In the genomic region with DNA sequence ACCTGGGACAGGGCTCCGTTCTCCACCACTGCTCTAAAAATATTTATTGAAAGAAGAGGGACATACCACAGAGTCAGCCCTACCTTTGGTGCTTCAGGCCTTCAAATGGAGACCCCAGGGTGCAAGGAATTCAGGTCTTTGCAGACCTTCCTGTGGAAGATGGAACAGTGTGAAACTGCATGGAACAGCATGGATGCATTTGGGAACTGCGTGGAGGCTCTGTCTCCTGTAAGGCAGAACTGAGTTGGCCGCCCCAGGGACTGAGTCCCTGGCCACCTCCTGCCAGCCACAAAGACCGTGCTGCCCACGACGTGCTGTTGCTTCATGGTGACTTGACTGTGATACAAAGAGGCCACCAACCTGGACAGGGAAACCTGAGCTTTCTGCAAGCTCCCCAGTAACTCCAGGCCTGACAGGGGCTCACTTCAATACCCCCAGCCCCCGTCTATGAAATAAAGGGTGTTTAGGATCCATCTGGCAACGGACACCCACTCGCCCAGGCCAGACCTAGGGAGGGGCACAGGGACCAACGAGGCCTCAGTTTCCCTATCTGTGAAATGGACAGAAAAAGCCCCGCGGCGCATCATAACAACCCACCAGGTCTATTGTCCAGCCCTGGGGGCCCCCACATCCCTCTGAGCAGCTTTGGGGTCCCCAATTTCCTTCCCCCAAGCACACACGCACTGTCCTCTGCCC, we compare ENCODE assay signal across 24 cellular contexts. TPM values are rescaled to one million over a fixed set of nuclear protein-coding genes. Genes with fewer than 3 reads are reported as not detected.
DNase-seq lines count a peak whose midpoint lies in the region; ATAC-seq, FAIRE-seq and TF ChIP-seq lines count a peak whose summit lies in the region.
"Had no signal": no experiment of that assay in that cellular context is flagged by ENCODE, and none has a peak within 500 bp of the region (broad histone marks: within the 10 kb centered on the region; RNA-seq: fewer than 3 reads in every experiment).

No MANE protein-coding gene starts in this region.

- H3K9me3 ChIP-seq in IMR-90 (ENCODE audit: control insufficient read depth, insufficient read depth, low read length) (peaks cover 7% of the 10 kb centered on the region), K562 (replicated peaks; ENCODE audit: control insufficient read depth, insufficient read depth, low read depth, low read length) (no peaks in the 10 kb centered on the region), neuronal stem cell (replicated peaks in 1 of 2; ENCODE audit: control insufficient read depth in 2 of 2, insufficient read depth in 1 of 2, low read depth in 1 of 2, low read length in 2 of 2) (no peaks in the 10 kb centered on the region)
- H3K9me3 ChIP-seq: adrenal gland, lower lobe of right lung, sigmoid colon, testis had no signal

- H3K27me3 ChIP-seq in IMR-90 (ENCODE audit: control insufficient read depth, insufficient read depth, low read length) (peaks cover 43% of the 10 kb centered on the region), K562 (ENCODE audit: control insufficient read depth in 2 of 2, insufficient read depth in 2 of 2, low read length in 2 of 2) (no peaks in the 10 kb centered on the region), neuronal stem cell (ENCODE audit: control insufficient read depth in 3 of 3, insufficient read depth in 3 of 3, low read depth in 1 of 3, low read length in 3 of 3) (peaks cover 0 to 13% (median 0%) of the 10 kb centered on the region in 3 experiments)
- H3K27me3 ChIP-seq: adrenal gland, sigmoid colon, testis had no signal

- H3K27me3 Mint-ChIP-seq in activated CD8-positive, alpha-beta memory T cell treated with anti-CD3 and anti-CD28 coated beads, Interleukin-2, amount 10 ng/mL, durations not matched to agents 7 days and 5 days = peaks cover 27% of the 10 kb centered on the region
- peaks cover 7% of the 10 kb centered on the region for H3K27me3 Mint-ChIP-seq in chondrocyte (ENCODE audit: low read depth)

- in situ Hi-C loops in IMR-90 (cut with MboI; ENCODE audit: low sequenced_read_pairs) (no loop called here), K562 (cut with MboI) (no loop called here)

- H3K36me3 ChIP-seq in IMR-90 (ENCODE audit: control insufficient read depth, insufficient read depth, low read length) (no peaks in the 10 kb centered on the region), K562 (ENCODE audit: control insufficient read depth, insufficient read depth, low read length) (no peaks in the 10 kb centered on the region), neuronal stem cell (replicated peaks in 1 of 2; ENCODE audit: control insufficient read depth in 2 of 2, insufficient read depth in 2 of 2, low read length in 2 of 2) (no peaks in the 10 kb centered on the region)
- H3K36me3 ChIP-seq: adrenal gland, lower lobe of right lung, sigmoid colon had no signal

- H4K20me1 ChIP-seq in IMR-90 (ENCODE audit: insufficient read depth, low read length) (no peaks in the 10 kb centered on the region), K562 (replicated peaks; ENCODE audit: control insufficient read depth, insufficient read depth, low read length) (peaks cover 7% of the 10 kb centered on the region; the same call in 1 of the 2 replicates)

- peak overlapping the region; percentile 41 for H2BK12ac ChIP-seq in neuronal stem cell (ENCODE audit: low read length)

- H2AFZ ChIP-seq in IMR-90 (replicated peaks; ENCODE audit: low read length, poor library complexity) = peak overlapping the region; percentile 26
- H2AFZ ChIP-seq in K562 (ENCODE audit: low read depth, low read length) = no peak overlapping the region
- H2AFZ ChIP-seq in neuronal stem cell (ENCODE audit: low read length) = no peak overlapping the region

- no peak overlapping the region for H4K5ac ChIP-seq in IMR-90 (ENCODE audit: low read depth, low read length)

- H2BK5ac ChIP-seq in IMR-90 (ENCODE audit: low read depth, low read length, poor library complexity, severe bottlenecking) = no peak overlapping the region
- H2BK5ac ChIP-seq in neuronal stem cell (ENCODE audit: low read length) = no peak overlapping the region

- CTCF ChIA-PET in activated CD8-positive, alpha-beta memory T cell treated with anti-CD3 and anti-CD28 coated beads, Interleukin-2, amount 10 ng/mL, durations not matched to agents 7 days and 5 days (lab: Charles Lee) = interaction anchor here (1.2 to 1.8 kb wide), 4 partner anchors 7 to 120 kb away, joined by 3 to 8 read pairs (median 4); no protein-coding TSS in a partner anchor
- CTCF ChIA-PET in IMR-90 (lab: Yijun Ruan, JAX) = no interaction called here
- CTCF ChIA-PET in K562 (lab: Yijun Ruan, JAX; ENCODE audit: low intra/inter-chr PET ratio) = no interaction called here

- H3K27ac Mint-ChIP-seq in activated CD8-positive, alpha-beta memory T cell treated with anti-CD3 and anti-CD28 coated beads, Interleukin-2, amount 10 ng/mL, durations not matched to agents 7 days and 5 days = peak overlapping the region; percentile 76
- H3K27ac Mint-ChIP-seq in chondrocyte (ENCODE audit: unreplicated experiment) = no peak overlapping the region
- H3K27ac Mint-ChIP-seq: brain; T-helper 1 cell treated with Interleukin-12 subunit alpha and Interleukin-12 subunit beta and Interleukin-4 antibody, amounts not matched to agents 30 μg/mL and 1 μg/mL, for 36 hours had no signal

- no peak for TF ChIP-seq EP300 in K562 (IDR thresholded peaks at IDR 0.05; ENCODE audit: low read length)

- dilution Hi-C loops in IMR-90 (cut with HindIII; ENCODE audit: low sequenced_read_pairs, unreplicated experiment) = no loop called here

- WGBS in IMR-90 (ENCODE audit: extremely low coverage in 2 of 2, insufficient read length in 1 of 2), 2 experiments = 90% methylated on average over 4 of the region's 14 CpGs; no CpG with 5 or more reads in 1 of the 2 experiments
- WGBS in K562 (ENCODE audit: insufficient coverage, low coverage, missing lambda C conversion rate) = 38% methylated on average over 14 of the region's 14 CpGs
- no CpG with 5 or more reads among the region's 14 CpGs for WGBS in neuronal stem cell (ENCODE audit: extremely low coverage in 2 of 2, insufficient read length in 2 of 2, insufficient replicate concordance in 1 of 2), 2 donors

- H3K4me1 Mint-ChIP-seq in activated CD8-positive, alpha-beta memory T cell treated with anti-CD3 and anti-CD28 coated beads, Interleukin-2, amount 10 ng/mL, durations not matched to agents 7 days and 5 days = peaks cover 55% of the 10 kb centered on the region
- H3K4me1 Mint-ChIP-seq in chondrocyte (ENCODE audit: low read depth) = no peaks in the 10 kb centered on the region
- H3K4me1 Mint-ChIP-seq: brain had no signal

- TF ChIP-seq CTCF in IMR-90 (conservative IDR thresholded peaks at IDR 0.05; ENCODE audit: low read depth, low read length) (no peak), K562 (IDR thresholded peaks at IDR 0.05 in 2 of 3, conservative IDR thresholded peaks at IDR 0.05 in 1 of 3; ENCODE audit: insufficient read depth in 2 of 3, low read depth in 1 of 3, low read length in 3 of 3) (no peak), chondrocyte (IDR thresholded peaks at IDR 0.05) (no peak)

- H2BK20ac ChIP-seq in IMR-90 (ENCODE audit: low read depth, low read length) = no peak overlapping the region

- no peak overlapping the region for H3K56ac ChIP-seq in IMR-90 (ENCODE audit: extremely low read depth, insufficient read depth, low read length)

- TF ChIP-seq RAD21 in IMR-90 (IDR thresholded peaks at IDR 0.05; ENCODE audit: low read length) = no peak
- no peak for TF ChIP-seq RAD21 in K562 (CRISPR knock-in tag; conservative IDR thresholded peaks at IDR 0.05 in 1 of 2, IDR thresholded peaks at IDR 0.05 in 1 of 2)

- H3K79me1 ChIP-seq in IMR-90 (ENCODE audit: low read depth in 1 of 2, low read length in 2 of 2) (no peaks in the 10 kb centered on the region), neuronal stem cell (ENCODE audit: low read depth, low read length) (peaks cover 2% of the 10 kb centered on the region)

- H3K18ac ChIP-seq in IMR-90 (ENCODE audit: low read depth, low read length) (no peak overlapping the region), neuronal stem cell (ENCODE audit: low read length) (peak overlapping the region; percentile 48)

- H3K23ac ChIP-seq in IMR-90 (ENCODE audit: low read depth, low read length) (no peak overlapping the region), neuronal stem cell (ENCODE audit: low read depth, low read length, poor library complexity) (no peak overlapping the region)

- H3K4me1 ChIP-seq in IMR-90 (ENCODE audit: control insufficient read depth, insufficient read depth, low read length) = no peaks in the 10 kb centered on the region
- peaks cover 13 to 19% of the 10 kb centered on the region in 2 experiments for H3K4me1 ChIP-seq in K562 (replicated peaks in 1 of 2; ENCODE audit: control insufficient read depth in 2 of 2, insufficient read depth in 2 of 2, low read length in 2 of 2)
- no peaks in the 10 kb centered on the region for H3K4me1 ChIP-seq in neuronal stem cell (ENCODE audit: control insufficient read depth in 2 of 2, insufficient read depth in 1 of 2, low read depth in 1 of 2, low read length in 2 of 2)
- H3K4me1 ChIP-seq: sigmoid colon had no signal

- no peaks in the 10 kb centered on the region for H3K79me2 ChIP-seq in K562 (ENCODE audit: control insufficient read depth, insufficient read depth, low read length)

- H2AK5ac ChIP-seq in IMR-90 (ENCODE audit: low read depth, low read length) (no peak overlapping the region), neuronal stem cell (ENCODE audit: low read depth, low read length) (peak overlapping the region; percentile 46)

- H3K14ac ChIP-seq in IMR-90 (replicated peaks; ENCODE audit: low read depth, low read length) = no peak overlapping the region
- H3K14ac ChIP-seq in neuronal stem cell (ENCODE audit: low read length) = peak overlapping the region; percentile 56

- TF ChIP-seq POLR2A in IMR-90 (IDR thresholded peaks at IDR 0.05; ENCODE audit: low read depth, low read length) (no peak), K562 (conservative IDR thresholded peaks at IDR 0.05) (no peak)

- POLR2A ChIA-PET in IMR-90 (lab: Charles Lee; ENCODE audit: unreplicated experiment) = no interaction called here
- POLR2A ChIA-PET in K562 (lab: Yijun Ruan, JAX) = interaction anchor here (1.6 kb wide), 1 partner anchor 12 kb away, joined by 4 read pairs; no protein-coding TSS in a partner anchor

- H2BK120ac ChIP-seq in IMR-90 (ENCODE audit: low read depth, low read length) (no peak overlapping the region), neuronal stem cell (ENCODE audit: low read depth, low read length) (no peak overlapping the region)

- no peak overlapping the region for H3K4me2 ChIP-seq in IMR-90 (ENCODE audit: low read depth, low read length)
- no peak overlapping the region for H3K4me2 ChIP-seq in K562 (ENCODE audit: insufficient read depth, low read length)
- no peak overlapping the region for H3K4me2 ChIP-seq in neuronal stem cell (ENCODE audit: insufficient read depth, low read length, poor library complexity, severe bottlenecking)

- no TSS peak for BruUV-seq in IMR-90 (replicated peaks; lab: Mats Ljungman, UMichigan)
- no TSS peak for BruUV-seq in K562 (replicated peaks; lab: Mats Ljungman, UMichigan)

- H3K9me3 Mint-ChIP-seq in activated CD8-positive, alpha-beta memory T cell treated with anti-CD3 and anti-CD28 coated beads, Interleukin-2, amount 10 ng/mL, durations not matched to agents 7 days and 5 days (ENCODE audit: low read depth) = no peaks in the 10 kb centered on the region
- H3K9me3 Mint-ChIP-seq in chondrocyte (ENCODE audit: low read depth) = peaks cover 3% of the 10 kb centered on the region
- H3K9me3 Mint-ChIP-seq: T-helper 1 cell treated with Interleukin-12 subunit alpha and Interleukin-12 subunit beta and Interleukin-4 antibody, amounts not matched to agents 30 μg/mL and 1 μg/mL, for 36 hours had no signal

- no peak overlapping the region for H3K27ac ChIP-seq in IMR-90 (ENCODE audit: insufficient read depth, low read length)
- no peak overlapping the region for H3K27ac ChIP-seq in K562 (ENCODE audit: extremely low read depth, low read depth, low read length)
- H3K27ac ChIP-seq in neuronal stem cell (replicated peaks; ENCODE audit: low read length) = no peak overlapping the region
- H3K27ac ChIP-seq: adrenal gland, HL-60, lower lobe of right lung, RWPE1, sigmoid colon, SK-N-MC, testis had no signal

- H4K91ac ChIP-seq in IMR-90 (ENCODE audit: insufficient read depth, low read depth, low read length) (no peak overlapping the region), neuronal stem cell (ENCODE audit: low read depth, low read length, poor library complexity) (no peak overlapping the region)

- no peak for DNase-seq in activated CD8-positive, alpha-beta memory T cell treated with anti-CD3 and anti-CD28 coated beads, Interleukin-2, amount 10 ng/mL, durations not matched to agents 7 days and 5 days
- DNase-seq in activated CD8-positive, alpha-beta memory T cell treated with anti-CD3 and anti-CD28 coated beads for 24 hours = no peak
- DNase-seq in IMR-90 = no peak
- DNase-seq in K562 (ENCODE audit: extremely low read depth in 1 of 4, low spot score in 3 of 4) = no peak
- no peak for DNase-seq in neuronal stem cell (ENCODE audit: low spot score)
- DNase-seq in kidney glomerular epithelial cell (lab: John Stamatoyannopoulos, UW) = no peak
- DNase-seq in chondrocyte (ENCODE audit: low spot score) = no peak
- DNase-seq: adrenal gland, DMS153, head of caudate nucleus, lower lobe of right lung, NCI-H146, NCI-H2107, sigmoid colon, testis had no signal

- H3K4me3 ChIP-seq in IMR-90 (ENCODE audit: insufficient read depth, low read depth, low read length) = no peak overlapping the region
- no peak overlapping the region for H3K4me3 ChIP-seq in K562
- H3K4me3 ChIP-seq in neuronal stem cell (ENCODE audit: low read length in 2 of 2) = no peak overlapping the region
- H3K4me3 ChIP-seq: adrenal gland, lower lobe of right lung, sigmoid colon, SK-N-MC, testis had no signal

- H4K8ac ChIP-seq in IMR-90 (ENCODE audit: low read depth in 2 of 2, low read length in 2 of 2) = no peak overlapping the region
- no peak overlapping the region for H4K8ac ChIP-seq in neuronal stem cell (ENCODE audit: low read depth, low read length)

- H2AK9ac ChIP-seq in IMR-90 (replicated peaks; ENCODE audit: low read depth, low read length, poor library complexity) = no peak overlapping the region

- H3K9ac ChIP-seq in IMR-90 (ENCODE audit: low read depth, low read length) (no peak overlapping the region), K562 (ENCODE audit: insufficient read depth in 1 of 2, low read depth in 2 of 2, low read length in 2 of 2) (no peak overlapping the region), neuronal stem cell (ENCODE audit: low read depth, low read length, poor library complexity) (peak overlapping the region; percentile 21)

- H3K4ac ChIP-seq in IMR-90 (ENCODE audit: low read depth, low read length) (no peak overlapping the region), neuronal stem cell (ENCODE audit: low read length) (no peak overlapping the region)

- FAIRE-seq in K562 (lab: Jason Lieb, UNC) = no peak
- FAIRE-seq: A204.1, H54, urothelium cell line had no signal

- H3K36me3 Mint-ChIP-seq in activated CD8-positive, alpha-beta memory T cell treated with anti-CD3 and anti-CD28 coated beads, Interleukin-2, amount 10 ng/mL, durations not matched to agents 7 days and 5 days = peaks cover 5% of the 10 kb centered on the region
- H3K36me3 Mint-ChIP-seq in chondrocyte (ENCODE audit: low read depth) = peaks cover 5% of the 10 kb centered on the region
- H3K36me3 Mint-ChIP-seq: brain had no signal

- ATAC-seq in activated CD8-positive, alpha-beta memory T cell treated with anti-CD3 and anti-CD28 coated beads, Interleukin-2, amount 10 ng/mL, durations not matched to agents 7 days and 5 days = no peak
- ATAC-seq in IMR-90 (ENCODE audit: low read depth) (no peak), K562 (no peak)
- ATAC-seq in activated CD4-positive, CD25-positive, alpha-beta regulatory T cell treated with anti-CD3 and anti-CD28 coated beads, Interleukin-2, amount 50 U/mL, for 24 hours = no peak
- ATAC-seq: lower lobe of right lung had no signal

- H3K9me1 ChIP-seq in IMR-90 (ENCODE audit: insufficient read depth, low read length) = no peaks in the 10 kb centered on the region
- H3K9me1 ChIP-seq in K562 (ENCODE audit: control insufficient read depth, insufficient read depth, low read length) = no peaks in the 10 kb centered on the region

- no peak overlapping the region for H3K4me3 Mint-ChIP-seq in activated CD8-positive, alpha-beta memory T cell treated with anti-CD3 and anti-CD28 coated beads, Interleukin-2, amount 10 ng/mL, durations not matched to agents 7 days and 5 days
- H3K4me3 Mint-ChIP-seq in chondrocyte (ENCODE audit: unreplicated experiment) = no peak overlapping the region
- H3K4me3 Mint-ChIP-seq: brain had no signal

- intact Hi-C loops in IMR-90 (cut with micrococcal nuclease) (no loop called here), K562 (cut with micrococcal nuclease) (no loop called here)

- H2BK15ac ChIP-seq in IMR-90 (ENCODE audit: low read depth, low read length) = no peak overlapping the region
- H2BK15ac ChIP-seq in neuronal stem cell (ENCODE audit: low read length) = no peak overlapping the region

RNA-seq across cellular contexts. Expression of a gene that starts 58.6 kb away (rescaled TPM):
- total RNA-seq in activated CD8-positive, alpha-beta memory T cell treated with anti-CD3 and anti-CD28 coated beads, Interleukin-2, amount 10 ng/mL, durations not matched to agents 7 days and 5 days = 100 to 1,000 TPM in 1 of 2 experiments, 10 to 100 TPM in 1; 62.1 to 124 TPM
- total RNA-seq in IMR-90 (2012; rRNA removed) (1.1 and 3.3 TPM in 2 replicates), K562 (2014; rRNA removed) (0.20 TPM in 1 of 2 replicates, not detected in the other), K562 (2014; rRNA removed; fragmentation: Illumina TruSeq; extraction: Trizol) (0.07 TPM in 1 of 2 replicates, not detected in the other), K562 (2015; rRNA removed; fragmentation: Illumina TruSeq; extraction: Trizol) (not detected in 2 replicates), K562 (2021) (0.71 and 1.3 TPM in 2 replicates), chondrocyte (44.7 to 50.9 TPM (median 49.4 TPM) in 3 replicates)
- polyA plus RNA-seq in IMR-90 (2012; rRNA removed) (34.4 and 38.9 TPM in 2 replicates), K562 (2011; rRNA removed) (not detected in 2 replicates), K562 (2014; fragmentation: Illumina TruSeq; extraction: Trizol) (not detected in 2 replicates), K562 (2014; fragmentation: Nextera tagmentation; extraction: Ambion mirVana) (not detected), K562 (2014; rRNA removed) (0.19 TPM in 1 of 2 replicates, not detected in the other)
- 49.1 and 78.5 TPM in 2 replicates for polyA plus RNA-seq in IMR-90 (2012; cell fraction: cytosol; rRNA removed)
- 129 and 171 TPM in 2 replicates for polyA plus RNA-seq in IMR-90 (2012; cell fraction: nucleus; rRNA removed; ENCODE audit: low replicate concordance)
- not detected in 2 replicates for total RNA-seq in K562 (2011; cell fraction: chromatin; rRNA removed; ENCODE audit: low replicate concordance)
- total RNA-seq in K562 (2011; cell fraction: nucleolus; rRNA removed) = 0.17 and 0.26 TPM in 2 replicates
- total RNA-seq in K562 (2011; cell fraction: nucleoplasm; rRNA removed) = not detected in 2 replicates
- 0.04 and 0.22 TPM in 2 replicates for polyA plus RNA-seq in K562 (2011; cell fraction: cytosol; rRNA removed)
- 0.17 and 0.40 TPM in 2 replicates for polyA plus RNA-seq in K562 (2011; cell fraction: nucleus; rRNA removed)
- 0.22 and 1.9 TPM in 2 replicates for polyA plus RNA-seq in K562 (2012)
- not detected in 2 replicates for polyA minus RNA-seq in K562 (2011; rRNA and poly(A)+ RNA removed)
- not detected in 2 replicates for polyA minus RNA-seq in K562 (2011; cell fraction: cytosol; rRNA and poly(A)+ RNA removed)
- polyA minus RNA-seq in K562 (2011; cell fraction: nucleus; rRNA and poly(A)+ RNA removed) = not detected in 2 replicates
- polyA plus RNA-seq in neuronal stem cell (2013, experiment 1 of 2) = 0.13 TPM
- polyA plus RNA-seq in neuronal stem cell (2013, experiment 2 of 2) = 0.12 TPM

Comparison
In these comparisons a context has a peak if more than half of its experiments do, and no peak if none do; other contexts are left out.
1. RNA of a gene that starts 58.6 kb away (total RNA-seq): 62.1 to 124 TPM in activated CD8-positive, alpha-beta memory T cell treated with anti-CD3 and anti-CD28 coated beads, Interleukin-2, amount 10 ng/mL, durations not matched to agents 7 days and 5 days and 44.7 to 50.9 TPM in chondrocyte; 1.1 to 3.3 TPM in IMR-90 and 0.07 to 1.3 TPM in K562; every median in the first group is over 10 times any median in the second.